1 cellular context compared by ENCODE assay signal in genomic region chr3:13461169-13462124, GRCh38.
A peak's percentile ranks its signal among the peaks of the same experiment; 100 is the strongest.
TF ChIP-seq lines count a peak whose summit lies in the region.

No MANE protein-coding gene starts in this region.

TF ChIP-seq in HepG2, 621 proteins besides CTCF, POLR2A, EP300 and RAD21 (continued from another document and continues in another):
- TF ChIP-seq ZSCAN5A (CRISPR knock-in tag; IDR thresholded peaks at IDR 0.05; ENCODE audit: borderline replicate concordance) (0 out of 2 replicates have a peak, but pooled peaks have one; percentile 52), ZNF710 (CRISPR knock-in tag; IDR thresholded peaks at IDR 0.05; ENCODE audit: borderline replicate concordance) (peak; percentile 63; the same call in 1 of the 2 replicates), JARID2 (CRISPR knock-in tag; IDR thresholded peaks at IDR 0.05; ENCODE audit: insufficient replicate concordance) (peak; percentile 74), ZNF512B (CRISPR knock-in tag; IDR thresholded peaks at IDR 0.05; ENCODE audit: borderline replicate concordance) (0 out of 2 replicates have a peak, but pooled peaks have one; percentile 30), ZSCAN31 (CRISPR knock-in tag; IDR thresholded peaks at IDR 0.05; ENCODE audit: low read depth) (peak; percentile 75), HHEX (CRISPR knock-in tag; IDR thresholded peaks at IDR 0.05) (no peak), MBD4 (IDR thresholded peaks at IDR 0.05; ENCODE audit: borderline replicate concordance, low read length) (no peak), BCL3 (CRISPR knock-in tag; IDR thresholded peaks at IDR 0.05) (no peak), RFX1 (IDR thresholded peaks at IDR 0.05) (no peak), ARNT2 (CRISPR knock-in tag; IDR thresholded peaks at IDR 0.05; ENCODE audit: low read depth) (0 out of 2 replicates have a peak, but pooled peaks have one; percentile 52), CEBPG (CRISPR knock-in tag; IDR thresholded peaks at IDR 0.05) (peak; percentile 44), ZNF180 (CRISPR knock-in tag; IDR thresholded peaks at IDR 0.05; ENCODE audit: borderline replicate concordance, low read depth) (no peak), ZSCAN9 (CRISPR knock-in tag; IDR thresholded peaks at IDR 0.05; ENCODE audit: borderline replicate concordance) (peak; percentile 87; the same call in 1 of the 2 replicates), BCL6 (CRISPR knock-in tag; IDR thresholded peaks at IDR 0.05) (peak; percentile 64), RBFOX2 (IDR thresholded peaks at IDR 0.05; ENCODE audit: low read depth, low read length) (no peak), ZFX (CRISPR knock-in tag; IDR thresholded peaks at IDR 0.05; ENCODE audit: low read depth) (peak; percentile 84), MTA1 (CRISPR knock-in tag; IDR thresholded peaks at IDR 0.05; ENCODE audit: borderline replicate concordance) (no peak; the same call in 1 of the 2 replicates), TEAD3 (CRISPR knock-in tag; optimal IDR thresholded peaks at IDR 0.05; ENCODE audit: borderline replicate concordance) (peak; percentile 77), FOXA1 (IDR thresholded peaks at IDR 0.05) (no peak), FOXA1 (CRISPR knock-in tag; IDR thresholded peaks at IDR 0.05) (peak; percentile 48; the same call in 1 of the 2 replicates), ZNF274 (CRISPR knock-in tag; IDR thresholded peaks at IDR 0.05) (peak; percentile 52; the same call in 1 of the 2 replicates), ZNF335 (CRISPR knock-in tag; IDR thresholded peaks at IDR 0.05) (peak; percentile 62; the same call in 1 of the 2 replicates), ZSCAN29 (CRISPR knock-in tag; conservative IDR thresholded peaks at IDR 0.05) (no peak), MXD1 (CRISPR knock-in tag; IDR thresholded peaks at IDR 0.05) (no peak), SP5 (CRISPR knock-in tag; IDR thresholded peaks at IDR 0.05; ENCODE audit: borderline replicate concordance, low read depth) (peak; percentile 48; the same call in 1 of the 2 replicates), ZNF572 (CRISPR knock-in tag; IDR thresholded peaks at IDR 0.05) (no peak), XRCC5 (optimal IDR thresholded peaks at IDR 0.05; ENCODE audit: low read length) (peak; percentile 99), ZZZ3 (CRISPR knock-in tag; IDR thresholded peaks at IDR 0.05; ENCODE audit: borderline replicate concordance) (no peak), ZC3H4 (CRISPR knock-in tag; IDR thresholded peaks at IDR 0.05; ENCODE audit: borderline replicate concordance) (no peak), NFKB2 (CRISPR knock-in tag; IDR thresholded peaks at IDR 0.05; ENCODE audit: borderline replicate concordance) (peak; percentile 81; the same call in 1 of the 2 replicates), FOXO1 (CRISPR knock-in tag; IDR thresholded peaks at IDR 0.05) (peak; percentile 73), ZNF292 (CRISPR knock-in tag; IDR thresholded peaks at IDR 0.05; ENCODE audit: borderline replicate concordance, low read depth) (peak; percentile 36; the same call in 1 of the 2 replicates), TGIF2 (CRISPR knock-in tag; IDR thresholded peaks at IDR 0.05) (peak; percentile 76; the same call in 1 of the 2 replicates), ATF5 (CRISPR knock-in tag; IDR thresholded peaks at IDR 0.05; ENCODE audit: low read depth) (no peak), TERF1 (CRISPR knock-in tag; IDR thresholded peaks at IDR 0.05) (no peak), ZNF619 (CRISPR knock-in tag; IDR thresholded peaks at IDR 0.05) (0 out of 2 replicates have a peak, but pooled peaks have one; percentile 45), ZNF878 (CRISPR knock-in tag; IDR thresholded peaks at IDR 0.05) (peak; percentile 52; the same call in 1 of the 2 replicates), PHF5A (CRISPR knock-in tag; IDR thresholded peaks at IDR 0.05; ENCODE audit: low read depth, unreplicated experiment) (peak; percentile 72), SALL2 (CRISPR knock-in tag; IDR thresholded peaks at IDR 0.05) (peak; percentile 74; the same call in 1 of the 2 replicates), ZNF3 (CRISPR knock-in tag; IDR thresholded peaks at IDR 0.05) (peak; percentile 71; the same call in 1 of the 2 replicates), SMC3 (IDR thresholded peaks at IDR 0.05; ENCODE audit: low read length) (peak; percentile 86), AGO1 (IDR thresholded peaks at IDR 0.05; ENCODE audit: low read depth, low read length, poor library complexity, severe bottlenecking) (no peak), ZNF720 (CRISPR knock-in tag; IDR thresholded peaks at IDR 0.05) (no peak), KAT7 (CRISPR knock-in tag; IDR thresholded peaks at IDR 0.05; ENCODE audit: borderline replicate concordance) (0 out of 2 replicates have a peak, but pooled peaks have one; percentile 50), ZNF780A (CRISPR knock-in tag; IDR thresholded peaks at IDR 0.05) (0 out of 2 replicates have a peak, but pooled peaks have one; percentile 28), KDM1A (CRISPR knock-in tag; IDR thresholded peaks at IDR 0.05) (peak; percentile 45; the same call in 1 of the 2 replicates), ZNF143 (CRISPR knock-in tag; IDR thresholded peaks at IDR 0.05) (peak; percentile 79), ZNF891 (CRISPR knock-in tag; IDR thresholded peaks at IDR 0.05) (no peak; the same call in 1 of the 2 replicates), CREB1 (IDR thresholded peaks at IDR 0.05) (peak; percentile 44), CREB1 (CRISPR knock-in tag; IDR thresholded peaks at IDR 0.05) (no peak), NFYB (CRISPR knock-in tag; IDR thresholded peaks at IDR 0.05) (peak; percentile 30; the same call in 1 of the 2 replicates), CHCHD3 (CRISPR knock-in tag; IDR thresholded peaks at IDR 0.05) (no peak), ZNF639 (CRISPR knock-in tag; conservative IDR thresholded peaks at IDR 0.05) (no peak; the same call in 1 of the 2 replicates), HMGXB3 (CRISPR knock-in tag; IDR thresholded peaks at IDR 0.05; ENCODE audit: borderline replicate concordance) (peak; percentile 64; the same call in 1 of the 2 replicates), ZNF816 (CRISPR knock-in tag; IDR thresholded peaks at IDR 0.05; ENCODE audit: borderline replicate concordance) (peak; percentile 34; the same call in 1 of the 2 replicates), STAT5B (CRISPR knock-in tag; IDR thresholded peaks at IDR 0.05) (0 out of 2 replicates have a peak, but pooled peaks have one; percentile 65)
